Comparison of ENCODE assay signal across 21 cellular contexts in the genomic region with DNA sequence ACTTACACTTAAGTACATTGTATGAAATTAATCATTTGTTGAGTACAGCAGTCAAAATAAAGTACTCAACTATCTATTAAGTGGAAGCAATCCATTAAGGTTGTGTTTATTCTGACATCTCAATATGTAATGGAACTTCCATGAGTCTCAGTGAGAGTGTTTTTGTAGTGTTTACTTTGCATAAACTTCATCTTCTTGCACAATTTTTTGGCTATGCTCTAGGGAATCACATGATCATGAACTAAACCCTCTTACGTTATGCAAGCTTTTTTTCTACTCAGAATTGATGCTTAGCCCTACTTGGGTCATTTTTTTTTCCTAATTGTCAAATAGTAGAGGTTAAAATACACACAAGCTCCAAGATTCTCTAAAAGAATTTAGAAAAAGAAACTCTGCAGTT. TPM values are rescaled to one million over a fixed set of nuclear protein-coding genes. Genes with fewer than 3 reads are reported as not detected.
DNase-seq lines count a peak whose midpoint lies in the region; ATAC-seq and TF ChIP-seq lines count a peak whose summit lies in the region.
"Had no signal": no experiment of that assay in that cellular context is flagged by ENCODE, and none has a peak within 500 bp of the region (broad histone marks: within the 10 kb centered on the region; RNA-seq: fewer than 3 reads in every experiment).

No MANE protein-coding gene starts in this region.

- POLR2A ChIA-PET in MCF 10A (lab: Yijun Ruan, JAX): no interaction called here

- no peak overlapping the region for H3K27ac Mint-ChIP-seq in MCF 10A (ENCODE audit: low read depth, unreplicated experiment)
- H3K27ac Mint-ChIP-seq: activated naive CD8-positive, alpha-beta T cell treated with anti-CD3 and anti-CD28 coated beads, Interleukin-2, amount 50 U/mL, for 24 hours; CD8-positive, alpha-beta memory T cell; T-helper 2 cell treated with Interferon-gamma antibody and Interleukin-4, amounts not matched to agents 5 μg/mL and 100 μg/mL, for 36 hours had no signal

- H3K36me3 Mint-ChIP-seq in MCF 10A (ENCODE audit: insufficient read depth, unreplicated experiment): no peaks in the 10 kb centered on the region
- H3K36me3 Mint-ChIP-seq: CD8-positive, alpha-beta memory T cell had no signal

- peaks cover 0 to 8% of the 10 kb centered on the region in 2 donors for H3K27me3 ChIP-seq in breast epithelium
- peaks cover 7% of the 10 kb centered on the region for H3K27me3 ChIP-seq in adipocyte (replicated peaks; ENCODE audit: control insufficient read depth, insufficient read depth, low read length)
- H3K27me3 ChIP-seq in aorta (ENCODE audit: control insufficient read depth in 1 of 2, insufficient read depth in 2 of 2, low read length in 1 of 2): no peaks in the 10 kb centered on the region
- H3K27me3 ChIP-seq: upper lobe of left lung had no signal

- no TSS peak for BruUV-seq in MCF 10A (replicated peaks; lab: Mats Ljungman, UMichigan)

- 26 to 32% methylated on average over 1 of the region's 1 CpG for WGBS in aorta, 2 donors

- H3K4me1 ChIP-seq in breast epithelium (no peaks in the 10 kb centered on the region), adipocyte (ENCODE audit: control insufficient read depth, insufficient read depth, low read length) (peaks cover 5% of the 10 kb centered on the region), aorta (ENCODE audit: control insufficient read depth in 1 of 2, insufficient read depth in 2 of 2, low read length in 2 of 2) (no peaks in the 10 kb centered on the region)
- H3K4me1 ChIP-seq: upper lobe of left lung had no signal

- H3K9me3 ChIP-seq in breast epithelium (no peaks in the 10 kb centered on the region), adipocyte (ENCODE audit: control insufficient read depth, low read length) (peaks cover 4% of the 10 kb centered on the region), aorta (ENCODE audit: control insufficient read depth, low read length) (no peaks in the 10 kb centered on the region)
- H3K9me3 ChIP-seq: upper lobe of left lung had no signal

- TF ChIP-seq POLR2A in breast epithelium (IDR thresholded peaks at IDR 0.05): no peak

- no peak overlapping the region for H3K9ac ChIP-seq in adipocyte (ENCODE audit: low read length)

- intact Hi-C loops in MCF 10A (cut with micrococcal nuclease) (no loop called here), breast epithelium (cut with DNase I; ENCODE audit: low total_unique reads) (loop anchor here (10.0 kb wide), 1 partner anchor 1932 kb away; no protein-coding TSS in a partner anchor), left ventricle myocardium superior (cut with micrococcal nuclease) (loop anchor here (10.0 kb wide), 1 partner anchor 88 kb away; no protein-coding TSS in a partner anchor), aorta (cut with DNase I) (no loop called here)

- H3K4me3 ChIP-seq in breast epithelium: no peak overlapping the region
- no peak overlapping the region for H3K4me3 ChIP-seq in adipocyte (ENCODE audit: low read length)
- H3K4me3 ChIP-seq in aorta (ENCODE audit: low read length in 2 of 2): no peak overlapping the region
- H3K4me3 ChIP-seq: upper lobe of left lung had no signal

- TF ChIP-seq CTCF in MCF 10A (IDR thresholded peaks at IDR 0.05; ENCODE audit: unreplicated experiment): no peak
- TF ChIP-seq CTCF in breast epithelium (IDR thresholded peaks at IDR 0.05): no peak

- DNase-seq in MCF 10A (ENCODE audit: unreplicated experiment) (peak; percentile 59), breast epithelium (ENCODE audit: low spot score in 2 of 2) (no peak), adipocyte (ENCODE audit: low read depth) (peak; percentile 83), left ventricle myocardium superior (no peak), aorta (no peak), midbrain (lab: John Stamatoyannopoulos, UW) (no peak), NCI-H1417 (lab: John Stamatoyannopoulos, UW) (no peak)
- no peak for DNase-seq in effector CD4-positive, alpha-beta T cell
- DNase-seq: activated CD8-positive, alpha-beta memory T cell treated with anti-CD3 and anti-CD28 coated beads for 24 hours; activated naive CD8-positive, alpha-beta T cell treated with anti-CD3 and anti-CD28 coated beads, Interleukin-2, amount 50 U/mL, for 24 hours; CD8-positive, alpha-beta memory T cell; DND-41; glutamatergic neuron; NCI-H1436 treated with DMSO at 0.1 percent for 48 hours; SIG-M5; stimulated activated naive CD4-positive, alpha-beta T cell; upper lobe of left lung had no signal

- no peak overlapping the region for H3K4me3 Mint-ChIP-seq in MCF 10A (ENCODE audit: unreplicated experiment)
- H3K4me3 Mint-ChIP-seq: activated naive CD8-positive, alpha-beta T cell treated with anti-CD3 and anti-CD28 coated beads, Interleukin-2, amount 50 U/mL, for 24 hours; CD8-positive, alpha-beta memory T cell; neural crest cell; T-helper 2 cell treated with Interferon-gamma antibody and Interleukin-4, amounts not matched to agents 5 μg/mL and 100 μg/mL, for 36 hours had no signal

- CTCF ChIA-PET in MCF 10A (lab: Yijun Ruan, JAX): interaction anchor here (0.6 to 1.1 kb wide), 4 partner anchors 11 to 214 kb away, joined by 3 read pairs; no protein-coding TSS in a partner anchor

- H3K4me1 Mint-ChIP-seq in MCF 10A (ENCODE audit: insufficient read depth, unreplicated experiment): no peaks in the 10 kb centered on the region
- H3K4me1 Mint-ChIP-seq: activated naive CD8-positive, alpha-beta T cell treated with anti-CD3 and anti-CD28 coated beads, Interleukin-2, amount 50 U/mL, for 24 hours; CD8-positive, alpha-beta memory T cell; neural crest cell had no signal

- peak overlapping the region in 1 of 2 donors; percentile 43 for H3K27ac ChIP-seq in breast epithelium
- no peak overlapping the region for H3K27ac ChIP-seq in aorta (ENCODE audit: low read depth in 1 of 2, low read length in 2 of 2)
- H3K27ac ChIP-seq: upper lobe of left lung had no signal

- H3K9me3 Mint-ChIP-seq in MCF 10A (ENCODE audit: unreplicated experiment): no peaks in the 10 kb centered on the region
- H3K9me3 Mint-ChIP-seq: activated naive CD8-positive, alpha-beta T cell treated with anti-CD3 and anti-CD28 coated beads, Interleukin-2, amount 50 U/mL, for 24 hours; CD8-positive, alpha-beta memory T cell; neural crest cell; T-helper 2 cell treated with Interferon-gamma antibody and Interleukin-4, amounts not matched to agents 5 μg/mL and 100 μg/mL, for 36 hours had no signal

- ATAC-seq in left ventricle myocardium superior (peak; percentile 68), aorta (ENCODE audit: low FRiP score) (peak; percentile 50)
- ATAC-seq: activated naive CD8-positive, alpha-beta T cell treated with anti-CD3 and anti-CD28 coated beads, Interleukin-2, amount 50 U/mL, for 24 hours had no signal

- peaks cover 14% of the 10 kb centered on the region for H3K27me3 Mint-ChIP-seq in MCF 10A (ENCODE audit: insufficient read depth, unreplicated experiment)
- H3K27me3 Mint-ChIP-seq: activated naive CD8-positive, alpha-beta T cell treated with anti-CD3 and anti-CD28 coated beads, Interleukin-2, amount 50 U/mL, for 24 hours had no signal

- H3K36me3 ChIP-seq in breast epithelium (no peaks in the 10 kb centered on the region), adipocyte (ENCODE audit: control insufficient read depth, insufficient read depth, low read length, severe bottlenecking) (no peaks in the 10 kb centered on the region), aorta (ENCODE audit: control insufficient read depth in 1 of 2, insufficient read depth in 2 of 2, low read length in 1 of 2) (no peaks in the 10 kb centered on the region)
- H3K36me3 ChIP-seq: upper lobe of left lung had no signal

RNA-seq across cellular contexts. Expression of a gene that starts 21.1 kb away (rescaled TPM):
- total RNA-seq in MCF 10A (2022): 17.3 and 22.7 TPM in 2 replicates
- 10 to 100 TPM in 2 of 3 donors, 1 to 10 TPM in 1; 9.8 to 19.2 (median 14.4) TPM for total RNA-seq in breast epithelium
- total RNA-seq in left ventricle myocardium superior: 3.7 TPM
- total RNA-seq in aorta: 10 to 100 TPM; 13.9 to 20.4 TPM
- 1 to 10 TPM; 5.4 to 7.1 TPM for polyA plus RNA-seq in aorta

RNA-seq across cellular contexts. Expression of a gene that starts 27.8 kb away (rescaled TPM):
- total RNA-seq in MCF 10A (2022) (not detected in 2 replicates), breast epithelium (10 to 100 TPM in 1 of 3 donors, 1 to 10 TPM in 2; 6.0 to 10.2 (median 7.0) TPM), left ventricle myocardium superior (12.4 TPM), aorta (1 to 10 TPM; 3.0 to 4.8 TPM)
- 1 to 10 TPM in 1 of 2 donors, under 1 TPM in 1; 0.63 to 2.6 TPM for polyA plus RNA-seq in aorta
- total RNA-seq: CD8-positive, alpha-beta memory T cell had no signal
- polyA plus RNA-seq: CD8-positive, alpha-beta memory T cell had no signal

RNA-seq across cellular contexts. Expression of a gene that starts 41.0 kb away (rescaled TPM):
- total RNA-seq in MCF 10A (2022) (not detected in 2 replicates), breast epithelium (not detected), left ventricle myocardium superior (98.2 TPM), aorta (not detected)
- polyA plus RNA-seq in aorta: not detected
- total RNA-seq: CD8-positive, alpha-beta memory T cell; H4; neural crest cell; pulmonary artery endothelial cell had no signal
- polyA plus RNA-seq: CD8-positive, alpha-beta memory T cell had no signal

Comparison
In these comparisons a context has a peak if more than half of its experiments do, and no peak if none do; other contexts are left out.
1. DNase-seq: peak in MCF 10A (single experiment) and adipocyte (single experiment); none in breast epithelium (0 of 2), left ventricle myocardium superior (single experiment), aorta (0 of 2), effector CD4-positive, alpha-beta T cell (single experiment), midbrain (single experiment) and NCI-H1417 (0 of 3).
2. intact Hi-C loops: an anchor here in breast epithelium (10.0 kb wide) and left ventricle myocardium superior (10.0 kb wide); none called in MCF 10A and aorta.
3. RNA of a gene that starts 41.0 kb away (total RNA-seq): 98.2 TPM in left ventricle myocardium superior (single experiment); not detected in MCF 10A, not detected in breast epithelium and not detected in aorta; every median in the first group is over 10 times any median in the second.